Comparison of ENCODE assay signal across 12 cellular contexts in genomic region chr18:79944746-79945117, GRCh38. TPM values are rescaled to one million over a fixed set of nuclear protein-coding genes. Genes with fewer than 3 reads are reported as not detected.
DNase-seq lines count a peak whose midpoint lies in the region; ATAC-seq and TF ChIP-seq lines count a peak whose summit lies in the region.
"Had no signal": no experiment of that assay in that cellular context is flagged by ENCODE, and none has a peak within 500 bp of the region (broad histone marks: within the 10 kb centered on the region; RNA-seq: fewer than 3 reads in every experiment).

No MANE protein-coding gene starts in this region.

- intact Hi-C loops in CD14-positive monocyte (cut with micrococcal nuclease): loop anchor here (5.0 to 10.0 kb wide), 4 partner anchors 32 to 257 kb away; partner anchors contain the start of gene ADNP2 (in 1 of the 2)

- H3K27ac Mint-ChIP-seq in CD14-positive monocyte (peak overlapping the region in 2 of 7 donors; percentile 4 to 66), neural crest cell (ENCODE audit: unreplicated experiment) (no peak overlapping the region), HFFc6 (no peak overlapping the region)

- peaks cover 41% of the 10 kb centered on the region for H3K36me3 ChIP-seq in adipocyte (ENCODE audit: control insufficient read depth, insufficient read depth, low read length, severe bottlenecking)

- H3K36me3 Mint-ChIP-seq in CD14-positive monocyte (peaks cover 70 to 91% of the 10 kb centered on the region in 2 donors), neural crest cell (ENCODE audit: low read depth) (peaks cover 3% of the 10 kb centered on the region), HFFc6 (ENCODE audit: low read depth) (peaks cover 15% of the 10 kb centered on the region)

- ATAC-seq in HG02588 (IDR thresholded peaks at IDR 0.05; ENCODE audit: unreplicated experiment) (peak; percentile 13), GM18861 (IDR thresholded peaks at IDR 0.05; ENCODE audit: unreplicated experiment) (no peak)

- no peak overlapping the region for H3K4me3 Mint-ChIP-seq in CD14-positive monocyte
- H3K4me3 Mint-ChIP-seq in neural crest cell: peak overlapping the region; percentile 23
- no peak overlapping the region for H3K4me3 Mint-ChIP-seq in HFFc6

- no peaks in the 10 kb centered on the region for H3K27me3 ChIP-seq in adipocyte (replicated peaks; ENCODE audit: control insufficient read depth, insufficient read depth, low read length)

- H3K4me1 Mint-ChIP-seq in CD14-positive monocyte: peaks cover 29% of the 10 kb centered on the region
- peaks cover 9% of the 10 kb centered on the region for H3K4me1 Mint-ChIP-seq in neural crest cell
- H3K4me1 Mint-ChIP-seq in HFFc6 (ENCODE audit: low read depth): peaks cover 17% of the 10 kb centered on the region

- H3K27me3 Mint-ChIP-seq in CD14-positive monocyte (ENCODE audit: low read depth in 3 of 3) (peaks cover 0 to 5% (median 0%) of the 10 kb centered on the region in 3 donors), neural crest cell (ENCODE audit: low read depth) (no peaks in the 10 kb centered on the region), HFFc6 (ENCODE audit: insufficient read depth) (peaks cover 1% of the 10 kb centered on the region; the same call in 1 of the 2 replicates)

- no peaks in the 10 kb centered on the region for H3K9me3 ChIP-seq in adipocyte (ENCODE audit: control insufficient read depth, low read length)

- DNase-seq in CD14-positive monocyte (ENCODE audit: low spot score): peak; percentile 24
- DNase-seq in adipocyte (ENCODE audit: low read depth): no peak
- DNase-seq in neural crest cell (ENCODE audit: low read depth, low spot score): no peak
- DNase-seq in SIG-M5 treated with dmso at 0.1 percent for 504 hours (lab: John Stamatoyannopoulos, UW; ENCODE audit: unreplicated experiment): no peak
- no peak for DNase-seq in NCI-H187 (lab: John Stamatoyannopoulos, UW)
- no peak for DNase-seq in HFFc6
- DNase-seq: central memory CD4-positive, alpha-beta T cell; NK-92 treated with Interleukin-12 subunit alpha and Interleukin-12 subunit beta, amount 100 ng/mL, for 24 hours; stimulated activated CD4-positive, alpha-beta T cell treated with anti-CD3 and anti-CD28 coated beads, Interleukin-4, amount 100 ng/mL, for 24 hours had no signal

- peaks cover 65% of the 10 kb centered on the region for H3K4me1 ChIP-seq in adipocyte (ENCODE audit: control insufficient read depth, insufficient read depth, low read length)

- H3K9me3 Mint-ChIP-seq in CD14-positive monocyte: peaks cover 0 to 12% (median 8%) of the 10 kb centered on the region in 7 donors
- no peaks in the 10 kb centered on the region for H3K9me3 Mint-ChIP-seq in neural crest cell
- no peaks in the 10 kb centered on the region for H3K9me3 Mint-ChIP-seq in HFFc6

- TF ChIP-seq CTCF in CD14-positive monocyte (IDR thresholded peaks at IDR 0.05): no peak
- no peak for TF ChIP-seq CTCF in neural crest cell (conservative IDR thresholded peaks at IDR 0.05)
- no peak for TF ChIP-seq CTCF in HFFc6 (IDR thresholded peaks at IDR 0.05)

- H3K9ac ChIP-seq in adipocyte (ENCODE audit: low read length): peak overlapping the region; percentile 32
- H3K9ac ChIP-seq: parathyroid adenoma had no signal

- no peak overlapping the region for H3K4me3 ChIP-seq in adipocyte (ENCODE audit: low read length)

RNA-seq across cellular contexts. Expression of gene SLC66A2, which starts 6.7 kb away (rescaled TPM):
- 10 to 100 TPM; 26.8 to 33.8 TPM for polyA plus RNA-seq in CD14-positive monocyte
- 28.4 and 29.8 TPM in 2 replicates for total RNA-seq in neural crest cell
- 10 to 100 TPM; 26.6 to 41.2 (median 29.9) TPM for total RNA-seq in HFFc6 (2021; fragmentation: NEBNext Ultra II Directional; extraction: Animal tissue kit (Norgen Biotek cat#: 25700))

RNA-seq across cellular contexts. Expression of gene HSBP1L1, which starts 19.7 kb away (rescaled TPM):
- polyA plus RNA-seq in CD14-positive monocyte: 10 to 100 TPM in 1 of 2 donors, 1 to 10 TPM in 1; 2.5 to 10.8 TPM
- total RNA-seq in neural crest cell: 0.58 TPM in 1 of 2 replicates, not detected in the other
- total RNA-seq in HFFc6 (2021; fragmentation: NEBNext Ultra II Directional; extraction: Animal tissue kit (Norgen Biotek cat#: 25700)): 10 to 100 TPM; 20.7 to 25.6 (median 21.6) TPM

RNA-seq across cellular contexts. Expression of gene TXNL4A, which starts 43.6 kb away (rescaled TPM):
- 100 to 1,000 TPM; 150 to 192 TPM for polyA plus RNA-seq in CD14-positive monocyte
- total RNA-seq in neural crest cell: 140 and 144 TPM in 2 replicates
- 100 to 1,000 TPM; 168 to 187 (median 174) TPM for total RNA-seq in HFFc6 (2021; fragmentation: NEBNext Ultra II Directional; extraction: Animal tissue kit (Norgen Biotek cat#: 25700))

Comparison
In these comparisons a context has a peak if more than half of its experiments do, and no peak if none do; other contexts are left out.
1. RNA of gene HSBP1L1, which starts 19.7 kb away (total RNA-seq): 20.7 to 25.6 TPM in HFFc6; 0.58 TPM in neural crest cell; every median in the first group is over 10 times any median in the second.